21 cellular contexts compared by ENCODE assay signal in the genomic region with DNA sequence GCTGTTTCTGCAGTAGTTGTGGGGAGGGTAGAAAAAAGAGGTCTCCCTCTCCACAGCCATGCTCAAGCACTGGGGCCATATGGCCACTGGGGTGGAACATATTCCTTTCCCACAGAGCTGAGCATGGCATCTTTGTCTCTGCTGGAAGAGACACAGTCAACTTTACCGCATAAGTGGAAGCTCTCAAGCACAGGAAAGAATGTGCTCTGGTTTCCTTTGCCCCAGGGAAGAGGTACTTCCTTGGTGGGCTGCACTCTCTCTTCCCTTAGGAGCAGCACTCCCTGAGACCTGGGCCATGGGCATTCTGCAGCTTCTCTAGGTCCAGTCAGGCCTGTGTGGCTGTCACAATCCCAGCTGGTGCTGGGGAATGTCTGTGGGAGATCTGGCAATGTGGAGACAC.
"Had no signal": no experiment of that assay in that cellular context is flagged by ENCODE, and none has a peak within 500 bp of the region (broad histone marks: within the 10 kb centered on the region; RNA-seq: fewer than 3 reads in every experiment).

No MANE protein-coding gene starts in this region.

- H2AFZ ChIP-seq: parathyroid adenoma had no signal

- H3K27me3 ChIP-seq: body of pancreas, cardiac muscle cell, heart right ventricle, tibial artery had no signal

- ATAC-seq: activated CD8-positive, alpha-beta memory T cell treated with anti-CD3 and anti-CD28 coated beads, Interleukin-2, amount 10 ng/mL, durations not matched to agents 7 days and 5 days; activated naive CD8-positive, alpha-beta T cell treated with anti-CD3 and anti-CD28 coated beads, Interleukin-2, amount 50 U/mL, for 24 hours had no signal

- H3K36me3 ChIP-seq: cardiac muscle cell, heart right ventricle, left ventricle myocardium inferior, tibial artery had no signal

- FAIRE-seq: endometrium had no signal

- H3K9me3 ChIP-seq: body of pancreas had no signal

- H3K4me1 ChIP-seq: parathyroid adenoma had no signal

- DNase-seq: activated CD4-positive, alpha-beta memory T cell treated with anti-CD3 and anti-CD28 coated beads, Interleukin-2, amount 10 ng/mL, durations not matched to agents 7 days and 5 days; activated CD4-positive, alpha-beta T cell treated with anti-CD3 and anti-CD28 coated beads, Interleukin-2, amount 10 ng/mL, durations not matched to agents 24 days and 14 days; activated CD8-positive, alpha-beta memory T cell treated with anti-CD3 and anti-CD28 coated beads, Interleukin-2, amount 10 ng/mL, durations not matched to agents 7 days and 5 days; activated effector memory CD4-positive, alpha-beta T cell treated with anti-CD3 and anti-CD28 coated beads, Interleukin-2, amount 50 U/mL, for 16 hours; activated naive CD4-positive, alpha-beta T cell treated with anti-CD3 and anti-CD28 coated beads, Interleukin-2, amount 50 U/mL, for 16 hours; activated naive CD8-positive, alpha-beta T cell treated with anti-CD3 and anti-CD28 coated beads, Interleukin-2, amount 50 U/mL, for 24 hours; activated T-cell treated with anti-CD3 and anti-CD28 coated beads for 4 hours; body of pancreas; cortex of kidney; effector CD4-positive, alpha-beta T cell; foreskin fibroblast; heart right ventricle; left ventricle myocardium inferior; midbrain; stimulated activated CD4-positive, alpha-beta T cell treated with anti-CD3 and anti-CD28 coated beads, Interleukin-1b, Interleukin-23, amount 100 ng/mL, for 48 hours; T-helper 2 cell; tibial artery had no signal

- H3K4me3 ChIP-seq: body of pancreas, cardiac muscle cell, heart right ventricle, left ventricle myocardium inferior, skin epidermis, tibial artery had no signal

- H3K79me2 ChIP-seq: parathyroid adenoma had no signal

- H3K27ac ChIP-seq: body of pancreas, cardiac muscle cell, heart right ventricle, left ventricle myocardium inferior, parathyroid adenoma, skin epidermis, tibial artery had no signal

- H3K9ac ChIP-seq: parathyroid adenoma had no signal
